In the genomic region with DNA sequence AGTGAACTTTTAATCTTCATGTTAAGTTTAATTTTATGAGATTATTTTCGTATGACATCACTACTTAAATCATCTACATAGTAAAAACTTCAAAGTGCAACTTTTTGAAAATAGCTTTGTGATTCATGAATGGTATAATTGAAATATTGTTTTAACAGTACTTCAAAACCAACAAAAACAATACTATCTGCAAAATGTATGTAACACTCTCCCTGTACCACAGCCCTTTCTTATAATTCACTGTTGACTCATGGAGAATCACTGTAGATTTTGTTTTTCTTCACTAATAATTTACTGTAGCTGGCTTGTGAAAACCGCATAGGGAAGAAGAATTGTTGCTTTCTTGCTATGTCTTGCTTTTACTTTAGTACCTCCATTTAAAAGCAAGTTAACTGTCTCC, we compare ENCODE assay signal across 21 cellular contexts.
A peak's percentile ranks its signal among the peaks of the same experiment; 100 is the strongest.
DNase-seq lines count a peak whose midpoint lies in the region; ATAC-seq and TF ChIP-seq lines count a peak whose summit lies in the region.
"Had no signal": no experiment of that assay in that cellular context is flagged by ENCODE, and none has a peak within 500 bp of the region (broad histone marks: within the 10 kb centered on the region; RNA-seq: fewer than 3 reads in every experiment).

No MANE protein-coding gene starts in this region.

- peak overlapping the region; percentile 45 for H3K9ac ChIP-seq in skeletal muscle satellite cell (ENCODE audit: low read depth, low read length)
- H3K9ac ChIP-seq: BLaER1 treated with 17β-estradiol and CSF1 and Interleukin-3, amounts not matched to agents 10 nM and 100 nM had no signal

- CTCF ChIA-PET in activated CD8-positive, alpha-beta T cell treated with anti-CD3 and anti-CD28 coated beads, Interleukin-2, amount 10 ng/mL, durations not matched to agents 7 days and 5 days (lab: Charles Lee) = no interaction called here

- H3K4me3 Mint-ChIP-seq in activated CD8-positive, alpha-beta T cell treated with anti-CD3 and anti-CD28 coated beads, Interleukin-2, amount 10 ng/mL, durations not matched to agents 7 days and 5 days = no peak overlapping the region
- no peak overlapping the region for H3K4me3 Mint-ChIP-seq in stimulated activated naive CD8-positive, alpha-beta T cell treated with anti-CD3 and anti-CD28 coated beads, Interleukin-15, amount 100 ng/mL, for 72 hours
- H3K4me3 Mint-ChIP-seq: activated naive CD4-positive, alpha-beta T cell treated with anti-CD3 and anti-CD28 coated beads for 36 hours had no signal

- no peaks in the 10 kb centered on the region for H3K27me3 Mint-ChIP-seq in activated CD8-positive, alpha-beta T cell treated with anti-CD3 and anti-CD28 coated beads, Interleukin-2, amount 10 ng/mL, durations not matched to agents 7 days and 5 days (ENCODE audit: low read depth)
- no peaks in the 10 kb centered on the region for H3K27me3 Mint-ChIP-seq in stimulated activated naive CD8-positive, alpha-beta T cell treated with anti-CD3 and anti-CD28 coated beads, Interleukin-15, amount 100 ng/mL, for 72 hours

- POLR2A ChIA-PET in activated CD8-positive, alpha-beta T cell treated with anti-CD3 and anti-CD28 coated beads, Interleukin-2, amount 10 ng/mL, durations not matched to agents 7 days and 5 days (lab: Charles Lee) = no interaction called here

- no peak overlapping the region for H3K27ac Mint-ChIP-seq in activated CD8-positive, alpha-beta T cell treated with anti-CD3 and anti-CD28 coated beads, Interleukin-2, amount 10 ng/mL, durations not matched to agents 7 days and 5 days
- no peak overlapping the region for H3K27ac Mint-ChIP-seq in stimulated activated naive CD8-positive, alpha-beta T cell treated with anti-CD3 and anti-CD28 coated beads, Interleukin-15, amount 100 ng/mL, for 72 hours
- H3K27ac Mint-ChIP-seq: activated naive CD4-positive, alpha-beta T cell treated with anti-CD3 and anti-CD28 coated beads for 36 hours had no signal

- H3K4me1 Mint-ChIP-seq in activated CD8-positive, alpha-beta T cell treated with anti-CD3 and anti-CD28 coated beads, Interleukin-2, amount 10 ng/mL, durations not matched to agents 7 days and 5 days (ENCODE audit: low read depth) = no peaks in the 10 kb centered on the region
- no peaks in the 10 kb centered on the region for H3K4me1 Mint-ChIP-seq in stimulated activated naive CD8-positive, alpha-beta T cell treated with anti-CD3 and anti-CD28 coated beads, Interleukin-15, amount 100 ng/mL, for 72 hours

- no peak for ATAC-seq in activated CD8-positive, alpha-beta T cell treated with anti-CD3 and anti-CD28 coated beads, Interleukin-2, amount 10 ng/mL, durations not matched to agents 7 days and 5 days
- ATAC-seq in stimulated activated naive CD8-positive, alpha-beta T cell treated with anti-CD3 and anti-CD28 coated beads, Interleukin-15, amount 100 ng/mL, for 72 hours = no peak
- ATAC-seq: left colon, Right ventricle myocardium inferior had no signal

- H3K4me2 ChIP-seq in skeletal muscle satellite cell (ENCODE audit: low read length) = peak overlapping the region; percentile 56
- H3K4me2 ChIP-seq: BLaER1 treated with 17β-estradiol and CSF1 and Interleukin-3, amounts not matched to agents 10 nM and 100 nM had no signal

- H3K27me3 ChIP-seq in skeletal muscle satellite cell (ENCODE audit: control insufficient read depth, insufficient read depth, low read length) = no peaks in the 10 kb centered on the region
- H3K27me3 ChIP-seq: BLaER1 treated with 17β-estradiol and CSF1 and Interleukin-3, amounts not matched to agents 10 nM and 100 nM; sigmoid colon had no signal

- no peaks in the 10 kb centered on the region for H3K36me3 Mint-ChIP-seq in activated CD8-positive, alpha-beta T cell treated with anti-CD3 and anti-CD28 coated beads, Interleukin-2, amount 10 ng/mL, durations not matched to agents 7 days and 5 days (ENCODE audit: low read depth)

- no peaks in the 10 kb centered on the region for H3K36me3 ChIP-seq in skeletal muscle satellite cell (ENCODE audit: insufficient read depth, low read length)
- H3K36me3 ChIP-seq: BLaER1 treated with 17β-estradiol and CSF1 and Interleukin-3, amounts not matched to agents 10 nM and 100 nM; sigmoid colon had no signal

- no peak overlapping the region for H3K4me3 ChIP-seq in fibroblast of villous mesenchyme (ENCODE audit: low read depth, low read length)
- H3K4me3 ChIP-seq in skeletal muscle satellite cell (ENCODE audit: low read length) = no peak overlapping the region
- H3K4me3 ChIP-seq: BLaER1 treated with 17β-estradiol and CSF1 and Interleukin-3, amounts not matched to agents 10 nM and 100 nM; dorsolateral prefrontal cortex; sigmoid colon had no signal

- peak; percentile 86 for DNase-seq in EH (ENCODE audit: low read depth)
- peak; percentile 23 for DNase-seq in RPMI7951 (ENCODE audit: low read depth)
- peak; percentile 60 for DNase-seq in fibroblast of villous mesenchyme (ENCODE audit: low read depth)
- no peak for DNase-seq in activated CD8-positive, alpha-beta T cell treated with anti-CD3 and anti-CD28 coated beads, Interleukin-2, amount 10 ng/mL, durations not matched to agents 7 days and 5 days
- no peak for DNase-seq in stimulated activated naive CD8-positive, alpha-beta T cell treated with anti-CD3 and anti-CD28 coated beads, Interleukin-15, amount 100 ng/mL, for 72 hours
- no peak for DNase-seq in cerebellar cortex (ENCODE audit: low spot score)
- DNase-seq: activated naive CD4-positive, alpha-beta T cell treated with anti-CD3 and anti-CD28 coated beads for 36 hours; activated T-cell treated with anti-CD3 and anti-CD28 coated beads for 4 hours; DMS153; dorsolateral prefrontal cortex; hippocampal formation; left colon; NCI-H187 treated with DMSO at 0.1 percent for 48 hours; NCI-H510A treated with DMSO at 0.1 percent for 48 hours; nucleus accumbens; sigmoid colon; stimulated activated CD4-positive, alpha-beta T cell treated with anti-CD3 and anti-CD28 coated beads, Interleukin-4, amount 100 ng/mL, for 24 hours; stimulated activated CD8-positive, alpha-beta memory T cell treated with anti-CD3 and anti-CD28 coated beads, Interleukin-4, amount 100 ng/mL, for 48 hours had no signal

- TF ChIP-seq CTCF in fibroblast of villous mesenchyme (IDR thresholded peaks at IDR 0.05; ENCODE audit: insufficient read depth, low read depth, low read length) = no peak

- peaks cover 7% of the 10 kb centered on the region for H3K9me3 Mint-ChIP-seq in activated CD8-positive, alpha-beta T cell treated with anti-CD3 and anti-CD28 coated beads, Interleukin-2, amount 10 ng/mL, durations not matched to agents 7 days and 5 days (ENCODE audit: insufficient read depth)
- peaks cover 5% of the 10 kb centered on the region in 2 donors for H3K9me3 Mint-ChIP-seq in stimulated activated naive CD8-positive, alpha-beta T cell treated with anti-CD3 and anti-CD28 coated beads, Interleukin-15, amount 100 ng/mL, for 72 hours
- H3K9me3 Mint-ChIP-seq: activated naive CD4-positive, alpha-beta T cell treated with anti-CD3 and anti-CD28 coated beads for 36 hours had no signal

- no peaks in the 10 kb centered on the region for H3K9me3 ChIP-seq in skeletal muscle satellite cell (replicated peaks; ENCODE audit: low read length)
- H3K9me3 ChIP-seq: BLaER1 treated with 17β-estradiol and CSF1 and Interleukin-3, amounts not matched to agents 10 nM and 100 nM; sigmoid colon had no signal

- H3K4me1 ChIP-seq in skeletal muscle satellite cell (ENCODE audit: control insufficient read depth, insufficient read depth, low read length) = peaks cover 28% of the 10 kb centered on the region

Comparison
In these comparisons a context has a peak if more than half of its experiments do, and no peak if none do; other contexts are left out.
1. DNase-seq: peak in EH (single experiment), RPMI7951 (single experiment) and fibroblast of villous mesenchyme (single experiment); none in activated CD8-positive, alpha-beta T cell treated with anti-CD3 and anti-CD28 coated beads, Interleukin-2, amount 10 ng/mL, durations not matched to agents 7 days and 5 days (single experiment), stimulated activated naive CD8-positive, alpha-beta T cell treated with anti-CD3 and anti-CD28 coated beads, Interleukin-15, amount 100 ng/mL, for 72 hours (0 of 2) and cerebellar cortex (single experiment).